ENCODE assay signal across 8 cellular contexts in genomic region chr17:27654654-27655524, GRCh38. TPM values are rescaled to one million over a fixed set of nuclear protein-coding genes. Genes with fewer than 3 reads are reported as not detected.
DNase-seq lines count a peak whose midpoint lies in the region; ATAC-seq and TF ChIP-seq lines count a peak whose summit lies in the region.

No MANE protein-coding gene starts in this region.

- H3K36me3 ChIP-seq in Panc1 (ENCODE audit: control insufficient read depth, insufficient read depth, low read length) (no peaks in the 10 kb centered on the region), neural progenitor cell (no peaks in the 10 kb centered on the region), suprapubic skin (no peaks in the 10 kb centered on the region)

- H3K4me1 ChIP-seq in Panc1 (ENCODE audit: control insufficient read depth, insufficient read depth, low read length) (no peaks in the 10 kb centered on the region), neural progenitor cell (no peaks in the 10 kb centered on the region), suprapubic skin (no peaks in the 10 kb centered on the region)

- peak; percentile 99 for TF ChIP-seq CTCF in C4-2B (conservative IDR thresholded peaks at IDR 0.05)
- peak; percentile 98 for TF ChIP-seq CTCF in Panc1 (IDR thresholded peaks at IDR 0.05)
- TF ChIP-seq CTCF in fibroblast of mammary gland (conservative IDR thresholded peaks at IDR 0.05; ENCODE audit: control insufficient read depth, insufficient read depth, low read depth, low read length): peak; percentile 61
- peak; percentile 96 for TF ChIP-seq CTCF in neural progenitor cell (IDR thresholded peaks at IDR 0.05)
- TF ChIP-seq CTCF in suprapubic skin (IDR thresholded peaks at IDR 0.05): peak; percentile 79 to 87

- WGBS in suprapubic skin: 56% methylated on average over 15 of the region's 34 CpGs

- H3K27ac ChIP-seq in C4-2B (no peak overlapping the region), Panc1 (ENCODE audit: low read length) (no peak overlapping the region), neural progenitor cell (no peak overlapping the region), suprapubic skin (no peak overlapping the region)

- in situ Hi-C loops in Panc1 (cut with HindIII; ENCODE audit: low pct_unique_long_range_greater_than_20kb, low sequenced_read_pairs): no loop called here

- TF ChIP-seq EP300 in suprapubic skin (IDR thresholded peaks at IDR 0.05): no peak

- H3K9me3 ChIP-seq in Panc1 (ENCODE audit: control insufficient read depth, insufficient read depth, low read depth, low read length): no peaks in the 10 kb centered on the region
- H3K9me3 ChIP-seq in neural progenitor cell (ENCODE audit: low read depth): no peaks in the 10 kb centered on the region
- H3K9me3 ChIP-seq in suprapubic skin: no peaks in the 10 kb centered on the region

- intact Hi-C loops in Panc1 (cut with micrococcal nuclease; ENCODE audit: unreplicated experiment): loop anchor here (1.0 to 10.0 kb wide), 3 partner anchors 52 to 230 kb away; no protein-coding TSS in a partner anchor

- H3K27me3 ChIP-seq in Panc1 (ENCODE audit: control insufficient read depth, insufficient read depth, low read length) (no peaks in the 10 kb centered on the region), neural progenitor cell (no peaks in the 10 kb centered on the region), suprapubic skin (no peaks in the 10 kb centered on the region)

- peak in 74 of 76 experiments; percentile 21 to 87 (median 72) for DNase-seq in HUDEP-2 (lab: John Stamatoyannopoulos, UW; ENCODE audit: unreplicated experiment in 76 of 76)
- DNase-seq in Panc1 (ENCODE audit: low read depth, low spot score): peak; percentile 38
- DNase-seq in activated T-cell treated with anti-CD3 and anti-CD28 coated beads, Interleukin-2, amount 50 U/mL, for 24 hours: peak; percentile 81
- DNase-seq in fibroblast of mammary gland (ENCODE audit: low read depth): peak; percentile 53
- DNase-seq in neural progenitor cell (ENCODE audit: low spot score): peak; percentile 86
- no peak for DNase-seq in suprapubic skin (ENCODE audit: low spot score in 2 of 2)

- peaks cover 2% of the 10 kb centered on the region for H3K36me3 Mint-ChIP-seq in activated T-cell treated with anti-CD3 and anti-CD28 coated beads, Interleukin-2, amount 50 U/mL, for 24 hours (ENCODE audit: low read depth)
- no peaks in the 10 kb centered on the region for H3K36me3 Mint-ChIP-seq in neural progenitor cell

- H3K27me3 Mint-ChIP-seq in activated T-cell treated with anti-CD3 and anti-CD28 coated beads, Interleukin-2, amount 50 U/mL, for 24 hours: peaks cover 2% of the 10 kb centered on the region
- H3K27me3 Mint-ChIP-seq in neural progenitor cell (ENCODE audit: insufficient read depth, low read depth): peaks cover 8% of the 10 kb centered on the region

- H3K79me2 ChIP-seq in neural progenitor cell (ENCODE audit: low read depth): no peaks in the 10 kb centered on the region

- ATAC-seq in GM19438 (IDR thresholded peaks at IDR 0.05; ENCODE audit: low read depth, unreplicated experiment) (peak; percentile 77), Panc1 (peak; percentile 92)

- peaks cover 9% of the 10 kb centered on the region for H3K4me1 Mint-ChIP-seq in activated T-cell treated with anti-CD3 and anti-CD28 coated beads, Interleukin-2, amount 50 U/mL, for 24 hours (ENCODE audit: low read depth)
- no peaks in the 10 kb centered on the region for H3K4me1 Mint-ChIP-seq in neural progenitor cell

- H2AFZ ChIP-seq in neural progenitor cell (replicated peaks): peak overlapping the region; percentile 84

- H3F3A ChIP-seq in neural progenitor cell (ENCODE audit: low read depth): no peaks in the 10 kb centered on the region

- POLR2A ChIA-PET in Panc1 (lab: Charles Lee): no interaction called here

- no peaks in the 10 kb centered on the region for H4K20me1 ChIP-seq in neural progenitor cell (ENCODE audit: low read depth)

- H3K9me3 Mint-ChIP-seq in activated T-cell treated with anti-CD3 and anti-CD28 coated beads, Interleukin-2, amount 50 U/mL, for 24 hours: no peaks in the 10 kb centered on the region
- H3K9me3 Mint-ChIP-seq in neural progenitor cell: no peaks in the 10 kb centered on the region

- H3K4me3 Mint-ChIP-seq in activated T-cell treated with anti-CD3 and anti-CD28 coated beads, Interleukin-2, amount 50 U/mL, for 24 hours: no peak overlapping the region
- no peak overlapping the region for H3K4me3 Mint-ChIP-seq in neural progenitor cell

- CTCF ChIA-PET in Panc1 (lab: Charles Lee): interaction anchor here (0.5 to 5.1 kb wide), 13 partner anchors 10 to 230 kb away, joined by 3 to 42 read pairs (median 4); no protein-coding TSS in a partner anchor

- no peak overlapping the region for H3K9ac ChIP-seq in neural progenitor cell

- H3K27ac Mint-ChIP-seq in activated T-cell treated with anti-CD3 and anti-CD28 coated beads, Interleukin-2, amount 50 U/mL, for 24 hours: peak overlapping the region; percentile 9
- no peak overlapping the region for H3K27ac Mint-ChIP-seq in neural progenitor cell

- BruUV-seq in Panc1 (replicated peaks; lab: Mats Ljungman, UMichigan): no TSS peak

- H3K4me3 ChIP-seq in Panc1 (ENCODE audit: low read depth in 2 of 2, low read length in 2 of 2): no peak overlapping the region
- H3K4me3 ChIP-seq in fibroblast of mammary gland (ENCODE audit: control insufficient read depth, low read depth, low read length): no peak overlapping the region
- no peak overlapping the region for H3K4me3 ChIP-seq in neural progenitor cell
- no peak overlapping the region for H3K4me3 ChIP-seq in suprapubic skin

- no peak for TF ChIP-seq POLR2A in suprapubic skin (IDR thresholded peaks at IDR 0.05)

- H3K4me2 ChIP-seq in neural progenitor cell: no peak overlapping the region

RNA-seq across cellular contexts. Expression of gene LGALS9, which starts 23.9 kb away (rescaled TPM):
- 1.6 TPM for total RNA-seq in Panc1 (2021; ENCODE audit: unreplicated experiment)
- 1.2 TPM for polyA plus RNA-seq in Panc1 (2012; ENCODE audit: insufficient read length)
- total RNA-seq in neural progenitor cell (ENCODE audit: low replicate concordance): 0.37 and 0.54 TPM in 2 replicates
- 10 to 100 TPM in 2 of 4 donors, 1 to 10 TPM in 2; 9.5 to 10.6 (median 10.1) TPM for total RNA-seq in suprapubic skin

Comparison
In these comparisons a context has a peak if more than half of its experiments do, and no peak if none do; other contexts are left out.
1. DNase-seq: peak in HUDEP-2 (74 of 76), Panc1 (single experiment), activated T-cell treated with anti-CD3 and anti-CD28 coated beads, Interleukin-2, amount 50 U/mL, for 24 hours (single experiment), fibroblast of mammary gland (single experiment) and neural progenitor cell (single experiment); none in suprapubic skin (0 of 2).
2. Peak in every context shown above with its lines, with median percentiles within 50 percentile points of each other: CTCF ChIP-seq.